In genomic region chr1:38474738-38475623, GRCh38 we compare ENCODE assay signal across 9 cellular contexts.
DNase-seq lines count a peak whose midpoint lies in the region; ATAC-seq, FAIRE-seq and TF ChIP-seq lines count a peak whose summit lies in the region.
"Had no signal": no experiment of that assay in that cellular context is flagged by ENCODE, and none has a peak within 500 bp of the region (broad histone marks: within the 10 kb centered on the region; RNA-seq: fewer than 3 reads in every experiment).

No MANE protein-coding gene starts in this region.

- dilution Hi-C loops in mammary epithelial cell (cut with HindIII; ENCODE audit: low sequenced_read_pairs): no loop called here

- CTCF ChIA-PET in mammary epithelial cell (lab: Charles Lee; ENCODE audit: low non-redundant PET): no interaction called here

- no peaks in the 10 kb centered on the region for H3K36me3 ChIP-seq in mammary epithelial cell (ENCODE audit: insufficient read depth, low read length)

- no peak overlapping the region for H3K4me2 ChIP-seq in mammary epithelial cell (ENCODE audit: insufficient read depth, low read depth, low read length)

- H3K9ac ChIP-seq in mammary epithelial cell (ENCODE audit: insufficient read depth, low read length): no peak overlapping the region

- no peaks in the 10 kb centered on the region for H3K4me1 ChIP-seq in mammary epithelial cell (ENCODE audit: insufficient read depth, low read length)

- no peaks in the 10 kb centered on the region for H4K20me1 ChIP-seq in mammary epithelial cell (ENCODE audit: insufficient read depth, low read length)

- H2AFZ ChIP-seq in mammary epithelial cell (ENCODE audit: low read depth, low read length): no peak overlapping the region

- in situ Hi-C loops in mammary epithelial cell (cut with MboI; ENCODE audit: low sequenced_read_pairs in 2 of 2): no loop called here

- BruUV-seq in mammary epithelial cell (replicated peaks; lab: Mats Ljungman, UMichigan): no TSS peak

- no peak for FAIRE-seq in RCC 7860 (lab: Jason Lieb, UNC)
- FAIRE-seq: islet of Langerhans had no signal

- TF ChIP-seq CTCF in GM12865 (IDR thresholded peaks at IDR 0.05; ENCODE audit: insufficient read depth, low read depth, low read length, missing control alignments) (no peak), mammary epithelial cell (conservative IDR thresholded peaks at IDR 0.05 in 1 of 2, IDR thresholded peaks at IDR 0.05 in 1 of 2; ENCODE audit: extremely low read depth in 1 of 2, insufficient read depth in 1 of 2, low read depth in 1 of 2, low read length in 2 of 2) (no peak)

- no peak overlapping the region for H3K27ac ChIP-seq in mammary epithelial cell (ENCODE audit: insufficient read depth, low read depth, low read length)

- peak; percentile 96 for DNase-seq in GM12865 (ENCODE audit: low read depth)
- peak; percentile 14 for DNase-seq in kidney tubule cell (ENCODE audit: low spot score)
- DNase-seq in mammary epithelial cell: no peak
- DNase-seq in RCC 7860 (ENCODE audit: low spot score): no peak
- no peak for DNase-seq in NCI-H128 (lab: John Stamatoyannopoulos, UW; ENCODE audit: unreplicated experiment)

- no peaks in the 10 kb centered on the region for H3K9me3 ChIP-seq in mammary epithelial cell (replicated peaks; ENCODE audit: insufficient read depth, low read length)

- peak overlapping the region; percentile 86 for H3K4me3 ChIP-seq in GM12865 (ENCODE audit: low read depth, low read length)
- no peak overlapping the region for H3K4me3 ChIP-seq in mammary epithelial cell (replicated peaks in 1 of 3; ENCODE audit: insufficient read depth in 1 of 3, low read depth in 2 of 3, low read length in 3 of 3)

- no peaks in the 10 kb centered on the region for H3K79me2 ChIP-seq in mammary epithelial cell (ENCODE audit: insufficient read depth, low read length)

- H3K27me3 ChIP-seq in mammary epithelial cell (ENCODE audit: insufficient read depth, low read length): peaks cover 7% of the 10 kb centered on the region

- ATAC-seq in GM21367 (IDR thresholded peaks at IDR 0.05; ENCODE audit: unreplicated experiment) (peak; percentile 68), HG03469 (IDR thresholded peaks at IDR 0.05; ENCODE audit: unreplicated experiment) (peak; percentile 75), SK-N-SH treated with all-trans-retinoic acid at 6 μM for 48 hours (no peak)

- intact Hi-C loops in mammary epithelial cell (cut with micrococcal nuclease): no loop called here

- 90% methylated on average over 18 of the region's 18 CpGs for WGBS in mammary epithelial cell (ENCODE audit: low coverage, missing lambda C conversion rate)

TF ChIP-seq in SK-N-SH treated with all-trans-retinoic acid at 6 μM for 48 hours, 23 proteins besides CTCF, POLR2A, EP300 and RAD21:
- no peak for TF ChIP-seq GLIS3 (CRISPR knock-in tag; IDR thresholded peaks at IDR 0.05)
- no peak for TF ChIP-seq TCF4 (CRISPR knock-in tag; IDR thresholded peaks at IDR 0.05; ENCODE audit: borderline replicate concordance)
- no peak for TF ChIP-seq SNAI2 (CRISPR knock-in tag; IDR thresholded peaks at IDR 0.05)
- no peak for TF ChIP-seq POU6F1 (CRISPR knock-in tag; IDR thresholded peaks at IDR 0.05; ENCODE audit: borderline replicate concordance, low read depth)
- no peak for TF ChIP-seq TOX (CRISPR knock-in tag; IDR thresholded peaks at IDR 0.05; ENCODE audit: borderline replicate concordance)
- TF ChIP-seq ZNF565 (CRISPR knock-in tag; conservative IDR thresholded peaks at IDR 0.05; ENCODE audit: low read depth): no peak
- TF ChIP-seq BACH2 (CRISPR knock-in tag; IDR thresholded peaks at IDR 0.05; ENCODE audit: borderline replicate concordance): no peak
- no peak for TF ChIP-seq ZFP30 (CRISPR knock-in tag; IDR thresholded peaks at IDR 0.05)
- no peak for TF ChIP-seq PPARA (CRISPR knock-in tag; IDR thresholded peaks at IDR 0.05; ENCODE audit: borderline replicate concordance)
- no peak for TF ChIP-seq TSHZ2 (CRISPR knock-in tag; IDR thresholded peaks at IDR 0.05)
- TF ChIP-seq ZFP3 (CRISPR knock-in tag; IDR thresholded peaks at IDR 0.05): no peak
- TF ChIP-seq CSRNP3 (CRISPR knock-in tag; IDR thresholded peaks at IDR 0.05): no peak
- TF ChIP-seq PATZ1 (CRISPR knock-in tag; IDR thresholded peaks at IDR 0.05; ENCODE audit: borderline replicate concordance): no peak
- no peak for TF ChIP-seq ZNF8 (CRISPR knock-in tag; IDR thresholded peaks at IDR 0.05)
- TF ChIP-seq CREB5 (CRISPR knock-in tag; IDR thresholded peaks at IDR 0.05; ENCODE audit: low read depth): no peak
- TF ChIP-seq ISL1 (CRISPR knock-in tag; IDR thresholded peaks at IDR 0.05): no peak
- no peak for TF ChIP-seq CSDC2 (CRISPR knock-in tag; IDR thresholded peaks at IDR 0.05)
- no peak for TF ChIP-seq ZNF70 (CRISPR knock-in tag; IDR thresholded peaks at IDR 0.05)

Comparison
In these comparisons a context has a peak if more than half of its experiments do, and no peak if none do; other contexts are left out.
1. DNase-seq: peak in GM12865 (single experiment) and kidney tubule cell (single experiment); none in mammary epithelial cell (single experiment), RCC 7860 (single experiment) and NCI-H128 (single experiment).